ENCODE assay signal across 22 cellular contexts in the genomic region with DNA sequence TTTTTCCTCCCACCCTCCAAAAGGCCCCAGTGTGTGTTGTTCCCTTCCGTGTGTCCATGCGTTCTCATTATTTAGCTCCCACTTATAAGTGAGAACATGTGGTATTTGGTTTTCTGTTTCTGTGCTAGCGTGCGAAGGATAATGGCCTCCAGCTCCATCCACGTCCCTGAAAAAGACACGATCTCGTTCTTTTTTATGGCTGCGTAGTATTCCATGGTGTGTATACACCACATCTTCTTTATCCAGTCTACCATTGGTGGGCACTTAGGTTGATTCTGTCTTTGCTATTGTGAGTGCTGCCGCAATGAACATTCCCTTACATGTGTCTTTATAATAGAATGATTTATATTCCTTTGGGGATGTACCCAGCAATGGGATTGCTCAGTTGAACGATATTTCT.
A peak's percentile ranks its signal among the peaks of the same experiment; 100 is the strongest.
DNase-seq lines count a peak whose midpoint lies in the region; ATAC-seq, FAIRE-seq and TF ChIP-seq lines count a peak whose summit lies in the region.
"Had no signal": no experiment of that assay in that cellular context is flagged by ENCODE, and none has a peak within 500 bp of the region (broad histone marks: within the 10 kb centered on the region; RNA-seq: fewer than 3 reads in every experiment).

No MANE protein-coding gene starts in this region.

- no peak for TF ChIP-seq CTCF in DND-41 (IDR thresholded peaks at IDR 0.05; ENCODE audit: borderline replicate concordance, extremely low read depth, low read length, poor library complexity, severe bottlenecking)
- TF ChIP-seq CTCF in RWPE1 (conservative IDR thresholded peaks at IDR 0.05; ENCODE audit: low read depth) = no peak
- TF ChIP-seq CTCF in H1 (IDR thresholded peaks at IDR 0.05; ENCODE audit: control extremely low read depth in 1 of 3, insufficient read depth in 1 of 3, low read depth in 1 of 3, low read length in 3 of 3) = no peak
- no peak for TF ChIP-seq CTCF in foreskin fibroblast (IDR thresholded peaks at IDR 0.05; ENCODE audit: low read depth, low read length)

- no peaks in the 10 kb centered on the region for H3K36me3 ChIP-seq in BLaER1 treated with 17β-estradiol and CSF1 and Interleukin-3, amounts not matched to agents 10 nM and 100 nM
- H3K36me3 ChIP-seq in DND-41 (ENCODE audit: insufficient read depth, low read length) = no peaks in the 10 kb centered on the region
- no peaks in the 10 kb centered on the region for H3K36me3 ChIP-seq in H1 (ENCODE audit: control insufficient read depth in 2 of 4, insufficient read depth in 4 of 4, low read length in 3 of 4)

- H3K4me3 ChIP-seq in BLaER1 treated with 17β-estradiol and CSF1 and Interleukin-3, amounts not matched to agents 10 nM and 100 nM = no peak overlapping the region
- H3K4me3 ChIP-seq in DND-41 (ENCODE audit: low read depth in 1 of 2, low read length in 2 of 2) (no peak overlapping the region; a peak in 1 of 4 replicates), H1 (ENCODE audit: extremely low read depth in 1 of 4, insufficient read depth in 2 of 4, low read depth in 3 of 4, low read length in 4 of 4) (no peak overlapping the region), foreskin fibroblast (ENCODE audit: low read depth in 1 of 2, low read length in 2 of 2) (no peak overlapping the region)
- H3K4me3 ChIP-seq: GM23248 had no signal

- ATAC-seq in DND-41 (ENCODE audit: insufficient read depth, low read depth) (no peak), HG02678 (IDR thresholded peaks at IDR 0.05; ENCODE audit: unreplicated experiment) (no peak), GM21515 (IDR thresholded peaks at IDR 0.05; ENCODE audit: unreplicated experiment) (no peak)
- ATAC-seq: HCT116 had no signal

- no peak for TF ChIP-seq EP300 in H1 (IDR thresholded peaks at IDR 0.05; ENCODE audit: borderline replicate concordance in 1 of 2, low read depth in 2 of 2, low read length in 2 of 2)

- no peak overlapping the region for H4K5ac ChIP-seq in H1 (ENCODE audit: insufficient read length, low read depth, low read length)

- 93% methylated on average over 10 of the region's 10 CpGs; no CpG with 5 or more reads in 1 of the 2 experiments for WGBS in H1 (ENCODE audit: extremely low coverage in 1 of 2, insufficient coverage in 1 of 2, insufficient read length in 1 of 2, insufficient replicate concordance in 2 of 2, low coverage in 1 of 2, low lambda C conversion rate in 2 of 2, missing lambda C conversion rate in 1 of 2), 2 experiments

- no peak overlapping the region for H3K56ac ChIP-seq in H1 (replicated peaks; ENCODE audit: insufficient read length, low read depth, low read length)

- H4K20me1 ChIP-seq in BLaER1 treated with 17β-estradiol and CSF1 and Interleukin-3, amounts not matched to agents 10 nM and 100 nM = no peaks in the 10 kb centered on the region
- H4K20me1 ChIP-seq in DND-41 (ENCODE audit: insufficient read depth, low read length) (no peaks in the 10 kb centered on the region), H1 (replicated peaks in 1 of 2; ENCODE audit: control insufficient read depth in 1 of 2, insufficient read depth in 2 of 2, low read length in 2 of 2) (no peaks in the 10 kb centered on the region)

- peaks cover 67 to 96% (median 89%) of the 10 kb centered on the region in 10 experiments for H3K4me1 ChIP-seq in BLaER1 treated with 17β-estradiol and CSF1 and Interleukin-3, amounts not matched to agents 10 nM and 100 nM
- H3K4me1 ChIP-seq in DND-41 (ENCODE audit: insufficient read depth, low read length) (peaks cover 100% of the 10 kb centered on the region), H1 (replicated peaks in 1 of 4; ENCODE audit: control insufficient read depth in 3 of 4, insufficient read depth in 4 of 4, low read length in 3 of 4) (peaks cover 12 to 36% (median 34%) of the 10 kb centered on the region in 4 experiments)

- no peaks in the 10 kb centered on the region for H3K9me3 ChIP-seq in BLaER1 treated with 17β-estradiol and CSF1 and Interleukin-3, amounts not matched to agents 10 nM and 100 nM (replicated peaks in 1 of 11)
- H3K9me3 ChIP-seq in DND-41 (ENCODE audit: insufficient read depth, low read length, severe bottlenecking) (no peaks in the 10 kb centered on the region), H1 (ENCODE audit: insufficient read depth in 2 of 2, low read depth in 1 of 2, low read length in 1 of 2) (no peaks in the 10 kb centered on the region)
- H3K9me3 ChIP-seq: SK-N-SH had no signal

- peak overlapping the region; percentile 78; the same call in 1 of the 2 replicates for H2BK12ac ChIP-seq in H1 (ENCODE audit: low read depth, low read length)

- no peak overlapping the region; the same call in 1 of the 2 replicates for H3K18ac ChIP-seq in H1 (ENCODE audit: extremely low read depth, low read length)

- no peak overlapping the region for H3K23ac ChIP-seq in H1 (ENCODE audit: insufficient read length)

- no peak overlapping the region for H2BK15ac ChIP-seq in H1 (ENCODE audit: low read length)

- H4K91ac ChIP-seq in H1 (replicated peaks; ENCODE audit: insufficient read length, low read length) = no peak overlapping the region

- CTCF ChIA-PET in RWPE1 (lab: Yijun Ruan, JAX) = no interaction called here
- CTCF ChIA-PET in H1 (lab: Charles Lee; ENCODE audit: partially characterized antibody) = interaction anchor here (1.2 to 1.5 kb wide), 2 partner anchors 11 to 46 kb away, joined by 3 read pairs; no protein-coding TSS in a partner anchor

- H3K14ac ChIP-seq in H1 (ENCODE audit: insufficient read length) = no peak overlapping the region

- peaks cover 3% of the 10 kb centered on the region; the same call in 1 of the 2 replicates for H3K79me2 ChIP-seq in DND-41 (ENCODE audit: insufficient read depth, low read length)
- no peaks in the 10 kb centered on the region for H3K79me2 ChIP-seq in H1 (ENCODE audit: control insufficient read depth in 1 of 2, insufficient read depth in 2 of 2, low read length in 2 of 2)

- no peak overlapping the region for H4K8ac ChIP-seq in H1 (ENCODE audit: extremely low read depth, insufficient read depth, low read length)

- H2BK20ac ChIP-seq in H1 (ENCODE audit: low read length) = no peak overlapping the region

- H3K23me2 ChIP-seq in H1 (ENCODE audit: low read depth, low read length) = no peaks in the 10 kb centered on the region

- TF ChIP-seq RAD21 in H1 (IDR thresholded peaks at IDR 0.05 in 1 of 2, conservative IDR thresholded peaks at IDR 0.05 in 1 of 2; ENCODE audit: low read depth in 2 of 2, low read length in 2 of 2) = no peak

- H2AK5ac ChIP-seq in H1 (ENCODE audit: low read depth, low read length) = peak overlapping the region; percentile 97; the same call in 1 of the 2 replicates

- no peak overlapping the region for H2AFZ ChIP-seq in DND-41 (ENCODE audit: low read depth, low read length)
- H2AFZ ChIP-seq in H1 (ENCODE audit: low read length) = no peak overlapping the region
- H2AFZ ChIP-seq: GM23248 had no signal

- H2BK120ac ChIP-seq in H1 (replicated peaks; ENCODE audit: low read depth, low read length) = no peak overlapping the region

- no peak overlapping the region for H2BK5ac ChIP-seq in H1 (ENCODE audit: low read depth, low read length)

- no peak for FAIRE-seq in H1 (lab: Jason Lieb, UNC)
- FAIRE-seq: G401.6, GM12892 had no signal

- no peak for TF ChIP-seq POLR2A in H1 (IDR thresholded peaks at IDR 0.05; ENCODE audit: control extremely low read depth in 1 of 2, low read depth in 2 of 2, low read length in 2 of 2)

- no peaks in the 10 kb centered on the region for H3K79me1 ChIP-seq in H1 (ENCODE audit: low read depth, low read length)

- H3K27me3 ChIP-seq in BLaER1 treated with 17β-estradiol and CSF1 and Interleukin-3, amounts not matched to agents 10 nM and 100 nM = peaks cover 0 to 44% (median 0%) of the 10 kb centered on the region in 11 experiments; a peak in 8 of 22 replicates
- H3K27me3 ChIP-seq in DND-41 (ENCODE audit: insufficient read depth, low read length, poor library complexity) = no peaks in the 10 kb centered on the region
- no peaks in the 10 kb centered on the region for H3K27me3 ChIP-seq in H1 (replicated peaks in 1 of 4; ENCODE audit: control insufficient read depth in 3 of 4, extremely low read depth in 1 of 4, insufficient read depth in 3 of 4, low read length in 3 of 4)

- H3K27ac ChIP-seq in BLaER1 treated with 17β-estradiol and CSF1 and Interleukin-3, amounts not matched to agents 10 nM and 100 nM = peak overlapping the region in 9 of 11 experiments; percentile 26 to 89 (median 70); a peak in 17 of 22 replicates
- H3K27ac ChIP-seq in DND-41 (ENCODE audit: low read length) (peak overlapping the region; percentile 100), RWPE1 (peak overlapping the region; percentile 71), H1 (ENCODE audit: low read depth, low read length) (no peak overlapping the region)
- H3K27ac ChIP-seq: GM23248 had no signal

- H3K9ac ChIP-seq in BLaER1 treated with 17β-estradiol and CSF1 and Interleukin-3, amounts not matched to agents 10 nM and 100 nM = peak overlapping the region in 5 of 11 experiments; percentile 16 to 73 (median 49); a peak in 6 of 22 replicates
- H3K9ac ChIP-seq in DND-41 (ENCODE audit: low read depth, low read length) (peak overlapping the region; percentile 76), H1 (replicated peaks in 1 of 4; ENCODE audit: extremely low read depth in 1 of 4, low read depth in 3 of 4, low read length in 3 of 4) (no peak overlapping the region)
- H3K9ac ChIP-seq: GM23248, SK-N-SH had no signal

- DNase-seq in DND-41 (no peak), RWPE1 (ENCODE audit: low spot score) (no peak), H1 (ENCODE audit: low read depth in 1 of 2, low spot score in 2 of 2) (no peak), foreskin fibroblast (no peak)
- DNase-seq: CD4-positive, alpha-beta memory T cell; DMS153; GM23248; KBM-7; NCI-H1092 treated with DMSO at 0.1 percent for 48 hours; NCI-H146; NCI-H2029; NCI-H226; NCI-H510A treated with DMSO at 0.1 percent for 48 hours; NCI-H748 treated with DMSO at 0.1 percent for 48 hours; SIG-M5; SK-N-SH had no signal

- no peak overlapping the region for H3K4ac ChIP-seq in H1 (replicated peaks; ENCODE audit: insufficient read length, low read depth, low read length)

- peak overlapping the region in 10 of 11 experiments; percentile 83 to 99 (median 87); a peak in 20 of 22 replicates for H3K4me2 ChIP-seq in BLaER1 treated with 17β-estradiol and CSF1 and Interleukin-3, amounts not matched to agents 10 nM and 100 nM
- peak overlapping the region; percentile 60 for H3K4me2 ChIP-seq in DND-41 (ENCODE audit: insufficient read depth, low read length)
- H3K4me2 ChIP-seq in H1 (ENCODE audit: insufficient read depth in 1 of 2, low read depth in 2 of 2, low read length in 2 of 2) = no peak overlapping the region
- H3K4me2 ChIP-seq: SK-N-SH had no signal

- POLR2A ChIA-PET in RWPE1 (lab: Yijun Ruan, JAX; ENCODE audit: low non-redundant PET) (no interaction called here), H1 (lab: Charles Lee; ENCODE audit: partially characterized antibody) (no interaction called here)

TF ChIP-seq in H1, 55 proteins besides CTCF, POLR2A, EP300 and RAD21:
- no peak for TF ChIP-seq SUZ12 (IDR thresholded peaks at IDR 0.05; ENCODE audit: low read length)

Comparison
In these comparisons a context has a peak if more than half of its experiments do, and no peak if none do; other contexts are left out.
1. H3K4me2 ChIP-seq: peak in BLaER1 treated with 17β-estradiol and CSF1 and Interleukin-3, amounts not matched to agents 10 nM and 100 nM (10 of 11) and DND-41 (single experiment); none in H1 (0 of 2).